ENCODE assay signal across 30 cellular contexts in the genomic region with DNA sequence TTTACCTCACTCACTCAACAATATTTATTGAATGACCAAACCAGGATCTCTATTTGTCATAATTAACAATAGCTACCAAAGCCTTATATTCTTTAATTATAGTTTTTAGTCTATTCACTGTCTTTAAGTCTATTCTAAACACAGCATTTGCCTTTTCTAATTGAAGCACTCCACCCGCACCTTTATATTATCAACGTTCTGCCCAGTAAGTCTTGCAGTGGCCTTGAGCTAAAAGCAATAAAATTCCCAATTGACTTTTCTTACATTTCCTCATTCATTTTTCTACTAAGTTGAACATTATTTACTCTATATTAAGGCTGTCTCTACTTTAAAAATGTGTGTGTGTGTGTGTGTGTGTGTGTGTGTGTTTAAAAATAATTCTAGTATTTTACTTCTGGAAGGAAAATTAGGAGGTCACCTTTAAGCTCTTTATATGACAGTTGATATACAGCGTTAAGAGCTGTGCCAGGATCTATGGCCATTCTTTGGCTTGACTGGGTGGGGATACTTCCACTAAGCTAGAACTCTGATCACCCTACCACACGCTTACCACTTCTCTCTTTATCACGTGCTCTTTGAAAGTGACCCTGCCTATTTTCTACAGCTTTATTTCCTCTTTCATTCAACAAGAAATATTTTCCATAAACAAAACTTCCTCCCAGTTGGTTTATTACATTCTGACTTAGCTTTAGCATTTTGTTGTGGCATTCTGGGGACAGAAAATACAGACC. TPM values are rescaled to one million over a fixed set of nuclear protein-coding genes. Genes with fewer than 3 reads are reported as not detected.
A peak's percentile ranks its signal among the peaks of the same experiment; 100 is the strongest.
DNase-seq lines count a peak whose midpoint lies in the region; ATAC-seq, FAIRE-seq and TF ChIP-seq lines count a peak whose summit lies in the region.
"Had no signal": no experiment of that assay in that cellular context is flagged by ENCODE, and none has a peak within 500 bp of the region (broad histone marks: within the 10 kb centered on the region; RNA-seq: fewer than 3 reads in every experiment).

No MANE protein-coding gene starts in this region.

- H3K9me3 ChIP-seq in colonic mucosa (no peaks in the 10 kb centered on the region), pancreas (no peaks in the 10 kb centered on the region), gastroesophageal sphincter (no peaks in the 10 kb centered on the region)
- no peaks in the 10 kb centered on the region for H3K9me3 ChIP-seq in effector memory CD4-positive, alpha-beta T cell (ENCODE audit: control insufficient read depth, low read length)

- peaks cover 72% of the 10 kb centered on the region for H3K36me3 Mint-ChIP-seq in HFFc6 (ENCODE audit: low read depth)
- H3K36me3 Mint-ChIP-seq in stimulated activated effector memory CD8-positive, alpha-beta T cell treated with anti-CD3 and anti-CD28 coated beads, Interleukin-12 subunit alpha, Interleukin-12 subunit beta, amount 100 ng/mL, for 72 hours: no peaks in the 10 kb centered on the region
- H3K36me3 Mint-ChIP-seq: activated naive CD8-positive, alpha-beta T cell had no signal

- no peak for TF ChIP-seq POLR2A in gastroesophageal sphincter (IDR thresholded peaks at IDR 0.05)

- H3K27me3 Mint-ChIP-seq in HFFc6 (ENCODE audit: insufficient read depth): no peaks in the 10 kb centered on the region; the same call in 1 of the 2 replicates

- TF ChIP-seq CTCF in HFFc6 (IDR thresholded peaks at IDR 0.05): no peak
- TF ChIP-seq CTCF in colonic mucosa (IDR thresholded peaks at IDR 0.05): no peak
- no peak for TF ChIP-seq CTCF in pancreas (IDR thresholded peaks at IDR 0.05)
- TF ChIP-seq CTCF in gastroesophageal sphincter (IDR thresholded peaks at IDR 0.05): no peak

- TF ChIP-seq EP300 in gastroesophageal sphincter (IDR thresholded peaks at IDR 0.05): no peak

- H3K4me3 ChIP-seq in colonic mucosa: no peak overlapping the region
- H3K4me3 ChIP-seq in pancreas: no peak overlapping the region
- no peak overlapping the region for H3K4me3 ChIP-seq in gastroesophageal sphincter
- H3K4me3 ChIP-seq in effector memory CD4-positive, alpha-beta T cell (ENCODE audit: insufficient read depth, low read depth, low read length, poor library complexity, severe bottlenecking): no peak overlapping the region
- H3K4me3 ChIP-seq: coronary artery, heart right ventricle, skin epidermis had no signal

- 46 to 47% methylated on average over 5 of the region's 5 CpGs for WGBS in pancreas, 2 donors
- WGBS in gastroesophageal sphincter (ENCODE audit: low coverage in 1 of 2), 2 donors: 64 to 74% methylated on average over 5 of the region's 5 CpGs

- no peak overlapping the region for H3K4me3 Mint-ChIP-seq in HFFc6
- no peak overlapping the region for H3K4me3 Mint-ChIP-seq in stimulated activated effector memory CD8-positive, alpha-beta T cell treated with anti-CD3 and anti-CD28 coated beads, Interleukin-12 subunit alpha, Interleukin-12 subunit beta, amount 100 ng/mL, for 72 hours
- H3K4me3 Mint-ChIP-seq: activated CD8-positive, alpha-beta T cell treated with anti-CD3 and anti-CD28 coated beads, Interleukin-2, amount 10 ng/mL, durations not matched to agents 7 days and 5 days; activated naive CD8-positive, alpha-beta T cell; naive thymus-derived CD8-positive, alpha-beta T cell had no signal

- FAIRE-seq in pancreas (lab: Jason Lieb, UNC): no peak

- DNase-seq in HFFc6 (no peak), NOMO-1 treated with DMSO at 0.1 percent for 48 hours (lab: John Stamatoyannopoulos, UW; ENCODE audit: unreplicated experiment) (peak; percentile 52), colonic mucosa (peak; percentile 33), pancreas (no peak), HCEC 1CT (no peak)
- no peak for DNase-seq in effector memory CD4-positive, alpha-beta T cell
- no peak for DNase-seq in stimulated activated effector memory CD8-positive, alpha-beta T cell treated with anti-CD3 and anti-CD28 coated beads, Interleukin-12 subunit alpha, Interleukin-12 subunit beta, amount 100 ng/mL, for 72 hours (ENCODE audit: low spot score in 2 of 2)
- DNase-seq: activated CD8-positive, alpha-beta T cell treated with anti-CD3 and anti-CD28 coated beads, Interleukin-2, amount 10 ng/mL, durations not matched to agents 7 days and 5 days; activated effector memory CD4-positive, alpha-beta T cell treated with Interleukin-2 at 50 U/mL for 16 hours; aorta; DMS53; foreskin fibroblast; GOT3; heart right ventricle; IMR-90; left cardiac atrium; naive thymus-derived CD8-positive, alpha-beta T cell; NCI-H1436 treated with DMSO at 0.1 percent for 48 hours; NCI-H446 treated with DMSO at 0.1 percent for 48 hours; NK-92 treated with Interleukin-12 subunit alpha and Interleukin-12 subunit beta, amount 100 ng/mL, for 24 hours; occipital lobe; stimulated activated CD4-positive, alpha-beta T cell treated with anti-CD3 and anti-CD28 coated beads, Interleukin-1b, Interleukin-23, amount 100 ng/mL, for 48 hours; stimulated activated CD8-positive, alpha-beta memory T cell treated with anti-CD3 and anti-CD28 coated beads, Interleukin-4, amount 100 ng/mL, for 48 hours; trophoblast cell had no signal

- H3K4me1 ChIP-seq in colonic mucosa: no peaks in the 10 kb centered on the region
- peaks cover 10 to 26% (median 22%) of the 10 kb centered on the region in 3 donors for H3K4me1 ChIP-seq in pancreas
- H3K4me1 ChIP-seq in gastroesophageal sphincter: no peaks in the 10 kb centered on the region
- H3K4me1 ChIP-seq in effector memory CD4-positive, alpha-beta T cell (ENCODE audit: control insufficient read depth, insufficient read depth, low read length, poor library complexity, severe bottlenecking): no peaks in the 10 kb centered on the region

- H3K27me3 ChIP-seq in colonic mucosa (no peaks in the 10 kb centered on the region), pancreas (no peaks in the 10 kb centered on the region), gastroesophageal sphincter (peaks cover 7% of the 10 kb centered on the region)
- no peaks in the 10 kb centered on the region for H3K27me3 ChIP-seq in effector memory CD4-positive, alpha-beta T cell (replicated peaks; ENCODE audit: control insufficient read depth, insufficient read depth, low read length, poor library complexity, severe bottlenecking)
- H3K27me3 ChIP-seq: heart right ventricle had no signal

- H3K9ac ChIP-seq in colonic mucosa (ENCODE audit: low read depth in 2 of 2, low read length in 2 of 2): no peak overlapping the region

- ATAC-seq in pancreas (peak in 3 of 4 donors; percentile 39 to 79 (median 68)), gastroesophageal sphincter (no peak)
- no peak for ATAC-seq in stimulated activated effector memory CD8-positive, alpha-beta T cell treated with anti-CD3 and anti-CD28 coated beads, Interleukin-12 subunit alpha, Interleukin-12 subunit beta, amount 100 ng/mL, for 72 hours
- ATAC-seq: activated CD8-positive, alpha-beta T cell treated with anti-CD3 and anti-CD28 coated beads, Interleukin-2, amount 10 ng/mL, durations not matched to agents 7 days and 5 days; esophagus mucosa; naive thymus-derived CD8-positive, alpha-beta T cell had no signal

- intact Hi-C loops in colonic mucosa (cut with DNase I) (no loop called here), pancreas (cut with DNase I) (loop anchor here in 1 of 3 donors (10.0 kb wide), 1 partner anchor 46 kb away; no protein-coding TSS in a partner anchor)

- no peaks in the 10 kb centered on the region for H3K36me3 ChIP-seq in colonic mucosa
- no peaks in the 10 kb centered on the region for H3K36me3 ChIP-seq in pancreas
- peaks cover 0 to 7% of the 10 kb centered on the region in 2 donors for H3K36me3 ChIP-seq in gastroesophageal sphincter
- no peaks in the 10 kb centered on the region for H3K36me3 ChIP-seq in effector memory CD4-positive, alpha-beta T cell (ENCODE audit: control insufficient read depth, insufficient read depth, low read length)

- H3K4me1 Mint-ChIP-seq in HFFc6 (ENCODE audit: low read depth): peaks cover 74% of the 10 kb centered on the region
- H3K4me1 Mint-ChIP-seq in stimulated activated effector memory CD8-positive, alpha-beta T cell treated with anti-CD3 and anti-CD28 coated beads, Interleukin-12 subunit alpha, Interleukin-12 subunit beta, amount 100 ng/mL, for 72 hours: no peaks in the 10 kb centered on the region

- H3K27ac ChIP-seq in colonic mucosa (peak overlapping the region; percentile 64), pancreas (peak overlapping the region in 1 of 4 donors; percentile 22), gastroesophageal sphincter (no peak overlapping the region)
- no peak overlapping the region for H3K27ac ChIP-seq in effector memory CD4-positive, alpha-beta T cell (ENCODE audit: insufficient read depth, low read length, poor library complexity, severe bottlenecking)
- H3K27ac ChIP-seq: coronary artery had no signal

- H3K27ac Mint-ChIP-seq in HFFc6: peak overlapping the region; percentile 20; the same call in 1 of the 2 replicates
- H3K27ac Mint-ChIP-seq in stimulated activated effector memory CD8-positive, alpha-beta T cell treated with anti-CD3 and anti-CD28 coated beads, Interleukin-12 subunit alpha, Interleukin-12 subunit beta, amount 100 ng/mL, for 72 hours: no peak overlapping the region
- H3K27ac Mint-ChIP-seq: activated CD8-positive, alpha-beta T cell treated with anti-CD3 and anti-CD28 coated beads, Interleukin-2, amount 10 ng/mL, durations not matched to agents 7 days and 5 days; activated naive CD8-positive, alpha-beta T cell; naive thymus-derived CD8-positive, alpha-beta T cell had no signal

- H3K9me3 Mint-ChIP-seq in HFFc6: no peaks in the 10 kb centered on the region
- no peaks in the 10 kb centered on the region for H3K9me3 Mint-ChIP-seq in stimulated activated effector memory CD8-positive, alpha-beta T cell treated with anti-CD3 and anti-CD28 coated beads, Interleukin-12 subunit alpha, Interleukin-12 subunit beta, amount 100 ng/mL, for 72 hours
- H3K9me3 Mint-ChIP-seq: naive thymus-derived CD8-positive, alpha-beta T cell had no signal

RNA-seq across cellular contexts. Expression of a gene that starts 8.8 kb away (rescaled TPM):
- 100 to 1,000 TPM; 388 to 630 (median 429) TPM for total RNA-seq in HFFc6 (2021; fragmentation: NEBNext Ultra II Directional; extraction: Animal tissue kit (Norgen Biotek cat#: 25700))
- total RNA-seq in colonic mucosa: 100 to 1,000 TPM; 279 to 310 TPM
- total RNA-seq in pancreas: 10 to 100 TPM; 29.4 to 54.7 (median 39.9) TPM
- 10 to 100 TPM in 1 of 2 donors, 1 to 10 TPM in 1; 10.0 to 49.5 TPM for polyA plus RNA-seq in pancreas
- 10 to 100 TPM in 3 of 4 donors, 1 to 10 TPM in 1; 4.4 to 20.1 (median 14.1) TPM for total RNA-seq in gastroesophageal sphincter
- total RNA-seq: G401 had no signal

Comparison
In these comparisons a context has a peak if more than half of its experiments do, and no peak if none do; other contexts are left out.
1. DNase-seq: peak in NOMO-1 treated with DMSO at 0.1 percent for 48 hours (single experiment) and colonic mucosa (single experiment); none in HFFc6 (single experiment), pancreas (0 of 6), effector memory CD4-positive, alpha-beta T cell (0 of 3), stimulated activated effector memory CD8-positive, alpha-beta T cell treated with anti-CD3 and anti-CD28 coated beads, Interleukin-12 subunit alpha, Interleukin-12 subunit beta, amount 100 ng/mL, for 72 hours (0 of 2) and HCEC 1CT (single experiment).
2. ATAC-seq: peak in pancreas (3 of 4); none in gastroesophageal sphincter (single experiment) and stimulated activated effector memory CD8-positive, alpha-beta T cell treated with anti-CD3 and anti-CD28 coated beads, Interleukin-12 subunit alpha, Interleukin-12 subunit beta, amount 100 ng/mL, for 72 hours (single experiment).
3. RNA of a gene that starts 8.8 kb away (total RNA-seq): 388 to 630 TPM in HFFc6 and 279 to 310 TPM in colonic mucosa; 29.4 to 54.7 TPM in pancreas and 4.4 to 20.1 TPM in gastroesophageal sphincter; every median in the first group is over 4 times any median in the second.